In genomic region chr16:59737274-59737673, GRCh38 we compare ENCODE assay signal across 7 cellular contexts.
"Had no signal": no experiment of that assay in that cellular context is flagged by ENCODE, and none has a peak within 500 bp of the region (broad histone marks: within the 10 kb centered on the region; RNA-seq: fewer than 3 reads in every experiment).

No MANE protein-coding gene starts in this region.

- ATAC-seq: HepG2, K562 had no signal

- H3K27ac ChIP-seq: HL-60 had no signal

- H3K27ac Mint-ChIP-seq: IgD-negative memory B cell had no signal

- DNase-seq: IMR-90, KBM-7, KG1 had no signal

- H3K36me3 Mint-ChIP-seq: IgD-negative memory B cell had no signal

- H3K4me3 ChIP-seq: K562 had no signal
